ENCODE assay signal across 1 cellular context in the genomic region with DNA sequence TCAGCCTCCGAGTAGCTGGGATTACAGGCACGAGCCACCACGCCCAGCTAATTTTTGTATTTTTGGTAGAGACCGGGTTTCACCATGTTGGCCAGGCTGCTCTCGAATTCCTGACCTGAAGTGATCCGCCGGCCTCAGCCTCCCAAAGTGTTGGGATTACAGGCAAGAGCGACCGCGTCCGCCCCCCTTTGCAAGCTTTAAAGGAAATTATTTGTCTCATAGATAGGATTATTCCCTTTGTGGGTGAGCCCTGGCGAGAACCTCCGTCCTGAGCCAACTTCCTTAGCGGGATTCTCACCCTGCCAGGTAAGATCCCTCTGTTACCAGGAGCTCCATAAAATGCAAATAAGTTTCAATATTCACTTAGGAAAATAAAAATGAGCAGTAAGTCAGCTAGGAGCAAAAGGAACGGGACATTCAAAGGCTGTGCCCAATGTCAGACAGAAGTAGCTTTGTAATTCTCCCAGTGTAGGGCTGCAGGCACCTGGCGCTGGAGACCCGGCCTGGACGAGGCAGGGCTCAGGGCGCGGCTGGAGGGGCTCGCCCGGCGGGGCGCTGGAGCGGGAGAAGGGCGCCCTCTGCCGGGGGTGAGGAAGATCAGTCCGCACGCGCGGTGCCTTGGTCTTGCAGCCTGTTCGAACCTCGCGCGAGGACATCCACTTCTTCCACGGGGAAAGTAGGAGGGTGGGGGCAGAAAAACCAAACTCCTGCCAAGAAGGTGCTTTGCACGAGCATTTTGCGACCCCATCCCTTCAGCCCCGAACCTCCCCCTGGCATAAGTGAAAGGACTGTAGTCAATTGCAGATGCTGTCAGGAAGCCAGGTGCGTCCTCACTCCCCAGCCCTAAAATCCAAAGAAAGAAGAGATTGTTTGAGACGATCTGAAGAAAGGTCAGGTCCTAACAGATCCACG.
A peak's percentile ranks its signal among the peaks of the same experiment; 100 is the strongest.
TF ChIP-seq lines count a peak whose summit lies in the region.

No MANE protein-coding gene starts in this region.

TF ChIP-seq in HepG2, 621 proteins besides CTCF, POLR2A, EP300 and RAD21 (continued from another document and continues in another):
- TF ChIP-seq SALL2 (CRISPR knock-in tag; IDR thresholded peaks at IDR 0.05), result peak; percentile 42; the same call in 1 of the 2 replicates
- TF ChIP-seq MBD4 (IDR thresholded peaks at IDR 0.05; ENCODE audit: borderline replicate concordance, low read length), result no peak
- TF ChIP-seq RBFOX2 (IDR thresholded peaks at IDR 0.05; ENCODE audit: low read depth, low read length), result no peak
- TF ChIP-seq ZNF274 (CRISPR knock-in tag; IDR thresholded peaks at IDR 0.05), result peak; percentile 20; the same call in 1 of the 2 replicates
- TF ChIP-seq, protein P1, sequence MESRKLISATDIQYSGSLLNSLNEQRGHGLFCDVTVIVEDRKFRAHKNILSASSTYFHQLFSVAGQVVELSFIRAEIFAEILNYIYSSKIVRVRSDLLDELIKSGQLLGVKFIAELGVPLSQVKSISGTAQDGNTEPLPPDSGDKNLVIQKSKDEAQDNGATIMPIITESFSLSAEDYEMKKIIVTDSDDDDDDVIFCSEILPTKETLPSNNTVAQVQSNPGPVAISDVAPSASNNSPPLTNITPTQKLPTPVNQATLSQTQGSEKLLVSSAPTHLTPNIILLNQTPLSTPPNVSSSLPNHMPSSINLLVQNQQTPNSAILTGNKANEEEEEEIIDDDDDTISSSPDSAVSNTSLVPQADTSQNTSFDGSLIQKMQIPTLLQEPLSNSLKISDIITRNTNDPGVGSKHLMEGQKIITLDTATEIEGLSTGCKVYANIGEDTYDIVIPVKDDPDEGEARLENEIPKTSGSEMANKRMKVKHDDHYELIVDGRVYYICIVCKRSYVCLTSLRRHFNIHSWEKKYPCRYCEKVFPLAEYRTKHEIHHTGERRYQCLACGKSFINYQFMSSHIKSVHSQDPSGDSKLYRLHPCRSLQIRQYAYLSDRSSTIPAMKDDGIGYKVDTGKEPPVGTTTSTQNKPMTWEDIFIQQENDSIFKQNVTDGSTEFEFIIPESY (CRISPR knock-in tag; IDR thresholded peaks at IDR 0.05), result no peak
- TF ChIP-seq KDM1A (CRISPR knock-in tag; IDR thresholded peaks at IDR 0.05), result no peak
- TF ChIP-seq SETDB1 (CRISPR knock-in tag; IDR thresholded peaks at IDR 0.05; ENCODE audit: borderline replicate concordance), result no peak
- TF ChIP-seq, protein P2, sequence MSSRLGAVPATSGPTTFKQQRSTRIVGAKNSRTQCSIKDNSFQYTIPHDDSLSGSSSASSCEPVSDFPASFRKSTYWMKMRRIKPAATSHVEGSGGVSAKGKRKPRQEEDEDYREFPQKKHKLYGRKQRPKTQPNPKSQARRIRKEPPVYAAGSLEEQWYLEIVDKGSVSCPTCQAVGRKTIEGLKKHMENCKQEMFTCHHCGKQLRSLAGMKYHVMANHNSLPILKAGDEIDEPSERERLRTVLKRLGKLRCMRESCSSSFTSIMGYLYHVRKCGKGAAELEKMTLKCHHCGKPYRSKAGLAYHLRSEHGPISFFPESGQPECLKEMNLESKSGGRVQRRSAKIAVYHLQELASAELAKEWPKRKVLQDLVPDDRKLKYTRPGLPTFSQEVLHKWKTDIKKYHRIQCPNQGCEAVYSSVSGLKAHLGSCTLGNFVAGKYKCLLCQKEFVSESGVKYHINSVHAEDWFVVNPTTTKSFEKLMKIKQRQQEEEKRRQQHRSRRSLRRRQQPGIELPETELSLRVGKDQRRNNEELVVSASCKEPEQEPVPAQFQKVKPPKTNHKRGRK (CRISPR knock-in tag; IDR thresholded peaks at IDR 0.05), result no peak
- no peak for TF ChIP-seq ZNF572 (CRISPR knock-in tag; IDR thresholded peaks at IDR 0.05)
- no peak for TF ChIP-seq FOXP1 (IDR thresholded peaks at IDR 0.05)
- TF ChIP-seq FOXP1 (CRISPR knock-in tag; IDR thresholded peaks at IDR 0.05), result no peak
- TF ChIP-seq, protein P3, sequence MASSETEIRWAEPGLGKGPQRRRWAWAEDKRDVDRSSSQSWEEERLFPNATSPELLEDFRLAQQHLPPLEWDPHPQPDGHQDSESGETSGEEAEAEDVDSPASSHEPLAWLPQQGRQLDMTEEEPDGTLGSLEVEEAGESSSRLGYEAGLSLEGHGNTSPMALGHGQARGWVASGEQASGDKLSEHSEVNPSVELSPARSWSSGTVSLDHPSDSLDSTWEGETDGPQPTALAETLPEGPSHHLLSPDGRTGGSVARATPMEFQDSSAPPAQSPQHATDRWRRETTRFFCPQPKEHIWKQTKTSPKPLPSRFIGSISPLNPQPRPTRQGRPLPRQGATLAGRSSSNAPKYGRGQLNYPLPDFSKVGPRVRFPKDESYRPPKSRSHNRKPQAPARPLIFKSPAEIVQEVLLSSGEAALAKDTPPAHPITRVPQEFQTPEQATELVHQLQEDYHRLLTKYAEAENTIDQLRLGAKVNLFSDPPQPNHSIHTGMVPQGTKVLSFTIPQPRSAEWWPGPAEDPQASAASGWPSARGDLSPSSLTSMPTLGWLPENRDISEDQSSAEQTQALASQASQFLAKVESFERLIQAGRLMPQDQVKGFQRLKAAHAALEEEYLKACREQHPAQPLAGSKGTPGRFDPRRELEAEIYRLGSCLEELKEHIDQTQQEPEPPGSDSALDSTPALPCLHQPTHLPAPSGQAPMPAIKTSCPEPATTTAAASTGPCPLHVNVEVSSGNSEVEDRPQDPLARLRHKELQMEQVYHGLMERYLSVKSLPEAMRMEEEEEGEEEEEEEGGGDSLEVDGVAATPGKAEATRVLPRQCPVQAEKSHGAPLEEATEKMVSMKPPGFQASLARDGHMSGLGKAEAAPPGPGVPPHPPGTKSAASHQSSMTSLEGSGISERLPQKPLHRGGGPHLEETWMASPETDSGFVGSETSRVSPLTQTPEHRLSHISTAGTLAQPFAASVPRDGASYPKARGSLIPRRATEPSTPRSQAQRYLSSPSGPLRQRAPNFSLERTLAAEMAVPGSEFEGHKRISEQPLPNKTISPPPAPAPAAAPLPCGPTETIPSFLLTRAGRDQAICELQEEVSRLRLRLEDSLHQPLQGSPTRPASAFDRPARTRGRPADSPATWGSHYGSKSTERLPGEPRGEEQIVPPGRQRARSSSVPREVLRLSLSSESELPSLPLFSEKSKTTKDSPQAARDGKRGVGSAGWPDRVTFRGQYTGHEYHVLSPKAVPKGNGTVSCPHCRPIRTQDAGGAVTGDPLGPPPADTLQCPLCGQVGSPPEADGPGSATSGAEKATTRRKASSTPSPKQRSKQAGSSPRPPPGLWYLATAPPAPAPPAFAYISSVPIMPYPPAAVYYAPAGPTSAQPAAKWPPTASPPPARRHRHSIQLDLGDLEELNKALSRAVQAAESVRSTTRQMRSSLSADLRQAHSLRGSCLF (CRISPR knock-in tag; IDR thresholded peaks at IDR 0.05; ENCODE audit: borderline replicate concordance), result no peak
- no peak for TF ChIP-seq ZFP36L1 (CRISPR knock-in tag; IDR thresholded peaks at IDR 0.05)
- TF ChIP-seq, protein P4, sequence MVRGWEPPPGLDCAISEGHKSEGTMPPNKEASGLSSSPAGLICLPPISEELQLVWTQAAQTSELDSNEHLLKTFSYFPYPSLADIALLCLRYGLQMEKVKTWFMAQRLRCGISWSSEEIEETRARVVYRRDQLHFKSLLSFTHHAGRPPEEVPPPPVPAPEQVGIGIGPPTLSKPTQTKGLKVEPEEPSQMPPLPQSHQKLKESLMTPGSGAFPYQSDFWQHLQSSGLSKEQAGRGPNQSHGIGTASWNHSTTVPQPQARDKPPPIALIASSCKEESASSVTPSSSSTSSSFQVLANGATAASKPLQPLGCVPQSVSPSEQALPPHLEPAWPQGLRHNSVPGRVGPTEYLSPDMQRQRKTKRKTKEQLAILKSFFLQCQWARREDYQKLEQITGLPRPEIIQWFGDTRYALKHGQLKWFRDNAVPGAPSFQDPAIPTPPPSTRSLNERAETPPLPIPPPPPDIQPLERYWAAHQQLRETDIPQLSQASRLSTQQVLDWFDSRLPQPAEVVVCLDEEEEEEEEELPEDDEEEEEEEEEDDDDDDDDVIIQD (CRISPR knock-in tag; IDR thresholded peaks at IDR 0.05; ENCODE audit: low read depth), result no peak
- TF ChIP-seq HOXD1 (CRISPR knock-in tag; IDR thresholded peaks at IDR 0.05), result no peak
- TF ChIP-seq ZNF17 (CRISPR knock-in tag; IDR thresholded peaks at IDR 0.05), result no peak
- no peak for TF ChIP-seq MXI1 (IDR thresholded peaks at IDR 0.05; ENCODE audit: borderline replicate concordance, low read depth, low read length)
- TF ChIP-seq, protein P5, sequence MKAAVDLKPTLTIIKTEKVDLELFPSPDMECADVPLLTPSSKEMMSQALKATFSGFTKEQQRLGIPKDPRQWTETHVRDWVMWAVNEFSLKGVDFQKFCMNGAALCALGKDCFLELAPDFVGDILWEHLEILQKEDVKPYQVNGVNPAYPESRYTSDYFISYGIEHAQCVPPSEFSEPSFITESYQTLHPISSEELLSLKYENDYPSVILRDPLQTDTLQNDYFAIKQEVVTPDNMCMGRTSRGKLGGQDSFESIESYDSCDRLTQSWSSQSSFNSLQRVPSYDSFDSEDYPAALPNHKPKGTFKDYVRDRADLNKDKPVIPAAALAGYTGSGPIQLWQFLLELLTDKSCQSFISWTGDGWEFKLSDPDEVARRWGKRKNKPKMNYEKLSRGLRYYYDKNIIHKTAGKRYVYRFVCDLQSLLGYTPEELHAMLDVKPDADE (CRISPR knock-in tag; IDR thresholded peaks at IDR 0.05), result no peak
- TF ChIP-seq ZNF746 (CRISPR knock-in tag; IDR thresholded peaks at IDR 0.05), result no peak
- no peak for TF ChIP-seq NFKB2 (CRISPR knock-in tag; IDR thresholded peaks at IDR 0.05; ENCODE audit: borderline replicate concordance)
- no peak for TF ChIP-seq ZNF367 (CRISPR knock-in tag; IDR thresholded peaks at IDR 0.05; ENCODE audit: borderline replicate concordance)
- TF ChIP-seq, protein P6, sequence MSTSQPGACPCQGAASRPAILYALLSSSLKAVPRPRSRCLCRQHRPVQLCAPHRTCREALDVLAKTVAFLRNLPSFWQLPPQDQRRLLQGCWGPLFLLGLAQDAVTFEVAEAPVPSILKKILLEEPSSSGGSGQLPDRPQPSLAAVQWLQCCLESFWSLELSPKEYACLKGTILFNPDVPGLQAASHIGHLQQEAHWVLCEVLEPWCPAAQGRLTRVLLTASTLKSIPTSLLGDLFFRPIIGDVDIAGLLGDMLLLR (CRISPR knock-in tag; IDR thresholded peaks at IDR 0.05), result no peak
- no peak for TF ChIP-seq SIN3B (IDR thresholded peaks at IDR 0.05; ENCODE audit: low read length)
- TF ChIP-seq GATAD1 (CRISPR knock-in tag; IDR thresholded peaks at IDR 0.05), result no peak
- TF ChIP-seq MEIS1 (CRISPR knock-in tag; IDR thresholded peaks at IDR 0.05; ENCODE audit: borderline replicate concordance), result 0 out of 2 replicates have a peak, but pooled peaks have one; percentile 69
- TF ChIP-seq, protein P7, sequence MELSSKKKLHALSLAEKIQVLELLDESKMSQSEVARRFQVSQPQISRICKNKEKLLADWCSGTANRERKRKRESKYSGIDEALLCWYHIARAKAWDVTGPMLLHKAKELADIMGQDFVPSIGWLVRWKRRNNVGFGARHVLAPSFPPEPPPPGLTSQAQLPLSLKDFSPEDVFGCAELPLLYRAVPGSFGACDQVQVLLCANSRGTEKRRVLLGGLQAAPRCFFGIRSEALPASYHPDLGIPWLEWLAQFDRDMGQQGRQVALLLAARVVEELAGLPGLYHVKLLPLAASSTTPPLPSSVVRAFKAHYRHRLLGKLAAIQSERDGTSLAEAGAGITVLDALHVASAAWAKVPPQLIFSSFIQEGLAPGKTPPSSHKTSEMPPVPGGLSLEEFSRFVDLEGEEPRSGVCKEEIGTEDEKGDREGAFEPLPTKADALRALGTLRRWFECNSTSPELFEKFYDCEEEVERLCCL (CRISPR knock-in tag; IDR thresholded peaks at IDR 0.05; ENCODE audit: borderline replicate concordance), result no peak
- peak; percentile 68 for TF ChIP-seq SALL1 (CRISPR knock-in tag; IDR thresholded peaks at IDR 0.05)
- TF ChIP-seq, protein P8, sequence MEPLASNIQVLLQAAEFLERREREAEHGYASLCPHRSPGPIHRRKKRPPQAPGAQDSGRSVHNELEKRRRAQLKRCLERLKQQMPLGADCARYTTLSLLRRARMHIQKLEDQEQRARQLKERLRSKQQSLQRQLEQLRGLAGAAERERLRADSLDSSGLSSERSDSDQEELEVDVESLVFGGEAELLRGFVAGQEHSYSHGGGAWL (CRISPR knock-in tag; IDR thresholded peaks at IDR 0.05), result no peak
- TF ChIP-seq ARNT (IDR thresholded peaks at IDR 0.05), result no peak
- TF ChIP-seq ZNF501 (CRISPR knock-in tag; IDR thresholded peaks at IDR 0.05), result peak; percentile 3; the same call in 1 of the 2 replicates
- TF ChIP-seq ZBTB3 (CRISPR knock-in tag; IDR thresholded peaks at IDR 0.05; ENCODE audit: borderline replicate concordance, low read depth), result no peak
- TF ChIP-seq, protein P9, sequence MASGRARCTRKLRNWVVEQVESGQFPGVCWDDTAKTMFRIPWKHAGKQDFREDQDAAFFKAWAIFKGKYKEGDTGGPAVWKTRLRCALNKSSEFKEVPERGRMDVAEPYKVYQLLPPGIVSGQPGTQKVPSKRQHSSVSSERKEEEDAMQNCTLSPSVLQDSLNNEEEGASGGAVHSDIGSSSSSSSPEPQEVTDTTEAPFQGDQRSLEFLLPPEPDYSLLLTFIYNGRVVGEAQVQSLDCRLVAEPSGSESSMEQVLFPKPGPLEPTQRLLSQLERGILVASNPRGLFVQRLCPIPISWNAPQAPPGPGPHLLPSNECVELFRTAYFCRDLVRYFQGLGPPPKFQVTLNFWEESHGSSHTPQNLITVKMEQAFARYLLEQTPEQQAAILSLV (CRISPR knock-in tag; IDR thresholded peaks at IDR 0.05; ENCODE audit: borderline replicate concordance), result no peak
- no peak for TF ChIP-seq GATA4 (IDR thresholded peaks at IDR 0.05; ENCODE audit: borderline replicate concordance, low read depth)
- no peak for TF ChIP-seq ZNF282 (IDR thresholded peaks at IDR 0.05; ENCODE audit: partially characterized antibody)
- TF ChIP-seq, protein P10, sequence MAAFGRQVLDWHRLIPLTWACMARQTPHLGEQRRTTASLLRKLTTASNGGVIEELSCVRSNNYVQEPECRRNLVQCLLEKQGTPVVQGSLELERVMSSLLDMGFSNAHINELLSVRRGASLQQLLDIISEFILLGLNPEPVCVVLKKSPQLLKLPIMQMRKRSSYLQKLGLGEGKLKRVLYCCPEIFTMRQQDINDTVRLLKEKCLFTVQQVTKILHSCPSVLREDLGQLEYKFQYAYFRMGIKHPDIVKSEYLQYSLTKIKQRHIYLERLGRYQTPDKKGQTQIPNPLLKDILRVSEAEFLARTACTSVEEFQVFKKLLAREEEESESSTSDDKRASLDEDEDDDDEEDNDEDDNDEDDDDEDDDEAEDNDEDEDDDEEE (CRISPR knock-in tag; IDR thresholded peaks at IDR 0.05), result no peak
- TF ChIP-seq ZNF264 (CRISPR knock-in tag; IDR thresholded peaks at IDR 0.05), result no peak
- TF ChIP-seq ZNF616 (CRISPR knock-in tag; IDR thresholded peaks at IDR 0.05; ENCODE audit: low read depth), result no peak
- no peak for TF ChIP-seq ZNF530 (CRISPR knock-in tag; IDR thresholded peaks at IDR 0.05; ENCODE audit: low read depth)
- no peak for TF ChIP-seq NR2F1 (CRISPR knock-in tag; IDR thresholded peaks at IDR 0.05)
- TF ChIP-seq RBM22 (optimal IDR thresholded peaks at IDR 0.05; ENCODE audit: low read length), result no peak
- TF ChIP-seq SMAD1 (CRISPR knock-in tag; IDR thresholded peaks at IDR 0.05; ENCODE audit: borderline replicate concordance, low read depth), result no peak
- TF ChIP-seq NAIF1 (CRISPR knock-in tag; IDR thresholded peaks at IDR 0.05; ENCODE audit: borderline replicate concordance), result no peak
- no peak for TF ChIP-seq PHF8 (CRISPR knock-in tag; IDR thresholded peaks at IDR 0.05)
- TF ChIP-seq IRX3 (CRISPR knock-in tag; IDR thresholded peaks at IDR 0.05; ENCODE audit: borderline replicate concordance, low read depth), result no peak
- TF ChIP-seq ZNF451 (CRISPR knock-in tag; IDR thresholded peaks at IDR 0.05), result no peak
- TF ChIP-seq, protein P11, sequence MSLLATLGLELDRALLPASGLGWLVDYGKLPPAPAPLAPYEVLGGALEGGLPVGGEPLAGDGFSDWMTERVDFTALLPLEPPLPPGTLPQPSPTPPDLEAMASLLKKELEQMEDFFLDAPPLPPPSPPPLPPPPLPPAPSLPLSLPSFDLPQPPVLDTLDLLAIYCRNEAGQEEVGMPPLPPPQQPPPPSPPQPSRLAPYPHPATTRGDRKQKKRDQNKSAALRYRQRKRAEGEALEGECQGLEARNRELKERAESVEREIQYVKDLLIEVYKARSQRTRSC (CRISPR knock-in tag; IDR thresholded peaks at IDR 0.05; ENCODE audit: low read depth), result no peak
- TF ChIP-seq NONO (IDR thresholded peaks at IDR 0.05), result no peak
- no peak for TF ChIP-seq NONO (CRISPR knock-in tag; conservative IDR thresholded peaks at IDR 0.05)
